Comparison of ENCODE assay signal across 22 cellular contexts in the genomic region with DNA sequence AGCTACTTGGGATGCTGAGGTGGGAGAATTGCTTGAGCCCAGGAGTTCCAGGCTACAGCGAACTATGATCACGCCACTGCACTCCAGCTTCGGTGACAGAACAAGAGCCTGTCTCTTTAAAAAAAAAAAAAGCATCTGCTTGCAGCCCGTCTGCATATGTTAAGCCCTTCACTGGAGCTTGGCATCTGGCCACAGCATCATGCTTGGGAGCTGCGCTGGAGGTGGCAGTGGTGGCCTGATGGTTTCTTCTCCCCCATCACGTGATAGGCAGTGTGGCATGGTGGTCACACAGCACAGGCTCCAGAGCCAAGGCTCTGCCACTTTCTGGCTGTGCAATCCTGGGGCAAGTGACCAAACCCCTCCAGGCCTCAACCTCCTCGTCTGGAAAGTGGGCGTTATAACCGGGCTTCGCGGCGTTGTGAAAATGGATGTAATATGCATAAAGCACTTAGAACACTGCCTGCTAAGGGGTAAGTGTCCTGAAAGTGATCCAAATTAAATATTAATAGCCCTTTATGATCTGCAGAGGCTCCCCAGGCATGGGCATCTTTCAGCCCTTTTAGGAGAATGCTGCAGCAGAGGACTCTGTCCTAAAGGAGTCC. TPM values are rescaled to one million over a fixed set of nuclear protein-coding genes. Genes with fewer than 3 reads are reported as not detected.
DNase-seq lines count a peak whose midpoint lies in the region; ATAC-seq, FAIRE-seq and TF ChIP-seq lines count a peak whose summit lies in the region.
"Had no signal": no experiment of that assay in that cellular context is flagged by ENCODE, and none has a peak within 500 bp of the region (broad histone marks: within the 10 kb centered on the region; RNA-seq: fewer than 3 reads in every experiment).

No MANE protein-coding gene starts in this region.

- no peak for ATAC-seq in K562
- ATAC-seq in GM18498 (IDR thresholded peaks at IDR 0.05; ENCODE audit: unreplicated experiment): no peak
- ATAC-seq: activated CD4-positive, CD25-positive, alpha-beta regulatory T cell treated with anti-CD3 and anti-CD28 coated beads, Interleukin-2, amount 50 U/mL, for 24 hours; GM12878; HCT116; stimulated activated memory B cell treated with anti-CD40 and anti-IgM and Interleukin-4, amounts not matched to agents 10 μg/mL and 1 μg/mL and 100 μg/mL, for 72 hours had no signal

- H3K27ac ChIP-seq in K562 (ENCODE audit: extremely low read depth, low read depth, low read length) (no peak overlapping the region), testis (peak overlapping the region in 1 of 2 donors; percentile 28)
- H3K27ac ChIP-seq: KMS-11 had no signal

- H3K9ac ChIP-seq in K562 (ENCODE audit: insufficient read depth in 1 of 2, low read depth in 2 of 2, low read length in 2 of 2): peak overlapping the region in 1 of 2 experiments; percentile 59; a peak in 1 of 4 replicates
- H3K9ac ChIP-seq: KMS-11 had no signal

- H3K27me3 Mint-ChIP-seq in CD14-positive monocyte (ENCODE audit: low read depth in 3 of 3): no peaks in the 10 kb centered on the region
- H3K27me3 Mint-ChIP-seq: stimulated activated memory B cell treated with anti-CD40 and anti-IgM and Interleukin-4, amounts not matched to agents 10 μg/mL and 1 μg/mL and 100 μg/mL, for 72 hours had no signal

- no peak for FAIRE-seq in K562 (lab: Jason Lieb, UNC)
- FAIRE-seq in GM12891 (lab: Jason Lieb, UNC): no peak
- FAIRE-seq: GM12878 had no signal

- peaks cover 4% of the 10 kb centered on the region for H3K4me1 Mint-ChIP-seq in CD14-positive monocyte
- H3K4me1 Mint-ChIP-seq: stimulated activated memory B cell treated with anti-CD40 and anti-IgM and Interleukin-4, amounts not matched to agents 10 μg/mL and 1 μg/mL and 100 μg/mL, for 72 hours had no signal

- H3K36me3 Mint-ChIP-seq in CD14-positive monocyte: peaks cover 75 to 91% of the 10 kb centered on the region in 2 donors

- H3K4me3 ChIP-seq in K562 (no peak overlapping the region), testis (no peak overlapping the region)
- H3K4me3 ChIP-seq: GM12878 had no signal

- DNase-seq in CD14-positive monocyte (ENCODE audit: low spot score): no peak
- peak; percentile 34 for DNase-seq in EH (ENCODE audit: low read depth)
- peak; percentile 60 for DNase-seq in NCI-H2227 (lab: John Stamatoyannopoulos, UW; ENCODE audit: unreplicated experiment)
- DNase-seq in K562 (ENCODE audit: extremely low read depth in 1 of 4, low spot score in 3 of 4): no peak
- DNase-seq in testis: no peak
- no peak for DNase-seq in GM12891 (ENCODE audit: insufficient read length, low spot score)
- no peak for DNase-seq in foreskin melanocyte
- DNase-seq: activated gamma-delta T cell treated with Interleukin-2 at 50 U/mL for 16 hours, AML-193, aorta, EL, kidney glomerular epithelial cell, midbrain had no signal

- H3K4me3 Mint-ChIP-seq in CD14-positive monocyte: no peak overlapping the region
- H3K4me3 Mint-ChIP-seq: stimulated activated memory B cell treated with anti-CD40 and anti-IgM and Interleukin-4, amounts not matched to agents 10 μg/mL and 1 μg/mL and 100 μg/mL, for 72 hours; T-helper 1 cell treated with Interleukin-12 subunit alpha and Interleukin-12 subunit beta and Interleukin-4 antibody, amounts not matched to agents 30 μg/mL and 1 μg/mL, for 36 hours had no signal

- TF ChIP-seq POLR2A in K562 (conservative IDR thresholded peaks at IDR 0.05) (no peak), testis (IDR thresholded peaks at IDR 0.05) (no peak), GM12891 (IDR thresholded peaks at IDR 0.05; ENCODE audit: low read depth, low read length) (no peak)

- BruUV-seq in K562 (replicated peaks; lab: Mats Ljungman, UMichigan): no TSS peak

- no peaks in the 10 kb centered on the region for H3K9me3 ChIP-seq in K562 (replicated peaks; ENCODE audit: control insufficient read depth, insufficient read depth, low read depth, low read length)
- H3K9me3 ChIP-seq in testis: no peaks in the 10 kb centered on the region

- H2AFZ ChIP-seq in K562 (ENCODE audit: low read depth, low read length): no peak overlapping the region

- no peaks in the 10 kb centered on the region for H3K27me3 ChIP-seq in K562 (ENCODE audit: control insufficient read depth in 2 of 2, insufficient read depth in 2 of 2, low read length in 2 of 2)
- no peaks in the 10 kb centered on the region for H3K27me3 ChIP-seq in testis

- TF ChIP-seq EP300 in K562 (IDR thresholded peaks at IDR 0.05; ENCODE audit: low read length): no peak

- 82% methylated on average over 11 of the region's 12 CpGs for WGBS in K562 (ENCODE audit: insufficient coverage, low coverage, missing lambda C conversion rate)
- WGBS in testis, 2 donors: 70 to 75% methylated on average over 12 of the region's 12 CpGs

- H3K9me3 Mint-ChIP-seq in CD14-positive monocyte: no peaks in the 10 kb centered on the region
- H3K9me3 Mint-ChIP-seq: stimulated activated memory B cell treated with anti-CD40 and anti-IgM and Interleukin-4, amounts not matched to agents 10 μg/mL and 1 μg/mL and 100 μg/mL, for 72 hours; T-helper 1 cell treated with Interleukin-12 subunit alpha and Interleukin-12 subunit beta and Interleukin-4 antibody, amounts not matched to agents 30 μg/mL and 1 μg/mL, for 36 hours had no signal

- TF ChIP-seq RAD21 in K562 (CRISPR knock-in tag; conservative IDR thresholded peaks at IDR 0.05 in 1 of 2, IDR thresholded peaks at IDR 0.05 in 1 of 2): no peak

- H3K9me1 ChIP-seq in K562 (ENCODE audit: control insufficient read depth, insufficient read depth, low read length): no peaks in the 10 kb centered on the region

- intact Hi-C loops in CD14-positive monocyte (cut with micrococcal nuclease): no loop called here
- intact Hi-C loops in K562 (cut with micrococcal nuclease): no loop called here
- intact Hi-C loops in testis (cut with DNase I; ENCODE audit: low total_unique reads): no loop called here

- in situ Hi-C loops in K562 (cut with MboI): no loop called here

- H3K4me1 ChIP-seq in K562 (replicated peaks in 1 of 2; ENCODE audit: control insufficient read depth in 2 of 2, insufficient read depth in 2 of 2, low read length in 2 of 2) (peaks cover 17 to 30% of the 10 kb centered on the region in 2 experiments; a peak in 4 of 5 replicates), testis (peaks cover 32% of the 10 kb centered on the region)

- H4K20me1 ChIP-seq in K562 (replicated peaks; ENCODE audit: control insufficient read depth, insufficient read depth, low read length): no peaks in the 10 kb centered on the region

- CTCF ChIA-PET in K562 (lab: Yijun Ruan, JAX; ENCODE audit: low intra/inter-chr PET ratio): no interaction called here

- H3K79me2 ChIP-seq in K562 (ENCODE audit: control insufficient read depth, insufficient read depth, low read length): no peaks in the 10 kb centered on the region

- peak overlapping the region in 4 of 7 donors; percentile 15 to 49 (median 44) for H3K27ac Mint-ChIP-seq in CD14-positive monocyte
- H3K27ac Mint-ChIP-seq: stimulated activated memory B cell treated with anti-CD40 and anti-IgM and Interleukin-4, amounts not matched to agents 10 μg/mL and 1 μg/mL and 100 μg/mL, for 72 hours; T-helper 1 cell treated with Interleukin-12 subunit alpha and Interleukin-12 subunit beta and Interleukin-4 antibody, amounts not matched to agents 30 μg/mL and 1 μg/mL, for 36 hours had no signal

- no peak for TF ChIP-seq CTCF in CD14-positive monocyte (IDR thresholded peaks at IDR 0.05)
- no peak for TF ChIP-seq CTCF in K562 (IDR thresholded peaks at IDR 0.05 in 2 of 3, conservative IDR thresholded peaks at IDR 0.05 in 1 of 3; ENCODE audit: insufficient read depth in 2 of 3, low read depth in 1 of 3, low read length in 3 of 3)
- TF ChIP-seq CTCF in testis (IDR thresholded peaks at IDR 0.05): no peak

- H3K36me3 ChIP-seq in K562 (ENCODE audit: control insufficient read depth, insufficient read depth, low read length) (peaks cover 51% of the 10 kb centered on the region), testis (ENCODE audit: low read depth, missing control alignments) (no peaks in the 10 kb centered on the region)

- H3K4me2 ChIP-seq in K562 (ENCODE audit: insufficient read depth, low read length): no peak overlapping the region
- H3K4me2 ChIP-seq: KMS-11 had no signal

- POLR2A ChIA-PET in K562 (lab: Yijun Ruan, JAX): interaction anchor here (0.6 to 2.3 kb wide), 4 partner anchors 10 to 33 kb away, joined by 3 to 5 read pairs (median 4); no protein-coding TSS in a partner anchor

RNA-seq across cellular contexts. Expression of a gene that starts 24.4 kb away (rescaled TPM):
- under 1 TPM; 0.59 to 0.69 TPM for polyA plus RNA-seq in CD14-positive monocyte
- total RNA-seq in K562 (2011; cell fraction: chromatin; rRNA removed; ENCODE audit: low replicate concordance): 37.2 and 76.7 TPM in 2 replicates
- 24.3 TPM in 2 replicates for total RNA-seq in K562 (2011; cell fraction: nucleolus; rRNA removed)
- total RNA-seq in K562 (2011; cell fraction: nucleoplasm; rRNA removed): 26.7 and 28.1 TPM in 2 replicates
- total RNA-seq in K562 (2014; rRNA removed): 7.9 and 8.6 TPM in 2 replicates
- total RNA-seq in K562 (2014; rRNA removed; fragmentation: Illumina TruSeq; extraction: Trizol): 6.7 and 6.8 TPM in 2 replicates
- total RNA-seq in K562 (2015; rRNA removed; fragmentation: Illumina TruSeq; extraction: Trizol): 4.2 and 5.2 TPM in 2 replicates
- total RNA-seq in K562 (2021): 24.8 and 29.4 TPM in 2 replicates
- polyA plus RNA-seq in K562 (2011; rRNA removed): 9.5 and 11.1 TPM in 2 replicates
- polyA plus RNA-seq in K562 (2011; cell fraction: cytosol; rRNA removed): 4.4 and 6.2 TPM in 2 replicates
- 9.6 and 10.2 TPM in 2 replicates for polyA plus RNA-seq in K562 (2011; cell fraction: nucleus; rRNA removed)
- 15.2 and 27.5 TPM in 2 replicates for polyA plus RNA-seq in K562 (2012)
- 18.4 and 24.5 TPM in 2 replicates for polyA plus RNA-seq in K562 (2014; fragmentation: Illumina TruSeq; extraction: Trizol)
- polyA plus RNA-seq in K562 (2014; fragmentation: Nextera tagmentation; extraction: Ambion mirVana): under 1 TPM; 0.52 to 0.96 TPM
- 7.4 and 12.7 TPM in 2 replicates for polyA plus RNA-seq in K562 (2014; rRNA removed)
- polyA minus RNA-seq in K562 (2011; rRNA and poly(A)+ RNA removed): 16.3 and 17.7 TPM in 2 replicates
- polyA minus RNA-seq in K562 (2011; cell fraction: cytosol; rRNA and poly(A)+ RNA removed): 11.7 and 21.8 TPM in 2 replicates
- 5.0 and 5.4 TPM in 2 replicates for polyA minus RNA-seq in K562 (2011; cell fraction: nucleus; rRNA and poly(A)+ RNA removed)
- 100 to 1,000 TPM; 197 to 200 TPM for total RNA-seq in testis
- 114 TPM for polyA plus RNA-seq in testis (ENCODE audit: insufficient read depth, low read depth, low replicate concordance)
- polyA plus RNA-seq in GM12891 (2012; ENCODE audit: low read depth, missing spikeins): 10.7 TPM

RNA-seq across cellular contexts. Expression of a gene that starts 30.3 kb away (rescaled TPM):
- polyA plus RNA-seq in CD14-positive monocyte: not detected
- total RNA-seq in K562 (2011; cell fraction: chromatin; rRNA removed; ENCODE audit: low replicate concordance): 2.7 and 12.8 TPM in 2 replicates
- total RNA-seq in K562 (2011; cell fraction: nucleolus; rRNA removed): 14.5 and 16.8 TPM in 2 replicates
- 5.2 and 5.7 TPM in 2 replicates for total RNA-seq in K562 (2011; cell fraction: nucleoplasm; rRNA removed)
- total RNA-seq in K562 (2014; rRNA removed): 12.3 and 13.3 TPM in 2 replicates
- 0.96 and 1.3 TPM in 2 replicates for total RNA-seq in K562 (2014; rRNA removed; fragmentation: Illumina TruSeq; extraction: Trizol)
- total RNA-seq in K562 (2015; rRNA removed; fragmentation: Illumina TruSeq; extraction: Trizol): 2.0 and 2.1 TPM in 2 replicates
- total RNA-seq in K562 (2021): 15.5 and 19.0 TPM in 2 replicates
- polyA plus RNA-seq in K562 (2011; rRNA removed): 3.1 and 6.0 TPM in 2 replicates
- 4.1 and 21.2 TPM in 2 replicates for polyA plus RNA-seq in K562 (2011; cell fraction: cytosol; rRNA removed)
- 7.5 and 31.6 TPM in 2 replicates for polyA plus RNA-seq in K562 (2011; cell fraction: nucleus; rRNA removed)
- polyA plus RNA-seq in K562 (2012): 14.4 and 19.7 TPM in 2 replicates
- polyA plus RNA-seq in K562 (2014; fragmentation: Illumina TruSeq; extraction: Trizol): 2.4 and 7.8 TPM in 2 replicates
- polyA plus RNA-seq in K562 (2014; fragmentation: Nextera tagmentation; extraction: Ambion mirVana): under 1 TPM; 0.31 to 0.34 TPM
- 6.1 and 6.7 TPM in 2 replicates for polyA plus RNA-seq in K562 (2014; rRNA removed)
- 0.96 and 2.0 TPM in 2 replicates for polyA minus RNA-seq in K562 (2011; rRNA and poly(A)+ RNA removed)
- polyA minus RNA-seq in K562 (2011; cell fraction: cytosol; rRNA and poly(A)+ RNA removed): 10.7 and 11.2 TPM in 2 replicates
- 4.7 and 8.8 TPM in 2 replicates for polyA minus RNA-seq in K562 (2011; cell fraction: nucleus; rRNA and poly(A)+ RNA removed)
- total RNA-seq in testis: 10 to 100 TPM; 29.5 to 30.2 TPM
- polyA plus RNA-seq in testis (ENCODE audit: insufficient read depth, low read depth, low replicate concordance): 7.4 TPM
- 0.14 TPM for polyA plus RNA-seq in GM12891 (2012; ENCODE audit: low read depth, missing spikeins)
- total RNA-seq: GM12878, NCI-H460 had no signal
- polyA plus RNA-seq: GM12878 had no signal

RNA-seq across cellular contexts. Expression of a gene that starts 47.2 kb away (rescaled TPM):
- polyA plus RNA-seq in CD14-positive monocyte: under 1 TPM; 0.17 to 0.50 TPM
- not detected in 2 replicates for total RNA-seq in K562 (2011; cell fraction: chromatin; rRNA removed; ENCODE audit: low replicate concordance)
- total RNA-seq in K562 (2011; cell fraction: nucleolus; rRNA removed): not detected in 2 replicates
- total RNA-seq in K562 (2011; cell fraction: nucleoplasm; rRNA removed): not detected in 2 replicates
- total RNA-seq in K562 (2014; rRNA removed): not detected in 2 replicates
- total RNA-seq in K562 (2014; rRNA removed; fragmentation: Illumina TruSeq; extraction: Trizol): not detected in 2 replicates
- total RNA-seq in K562 (2015; rRNA removed; fragmentation: Illumina TruSeq; extraction: Trizol): 0.14 and 0.15 TPM in 2 replicates
- total RNA-seq in K562 (2021): 0.09 and 0.11 TPM in 2 replicates
- 0.47 TPM in 1 of 2 replicates, not detected in the other for polyA plus RNA-seq in K562 (2011; rRNA removed)
- polyA plus RNA-seq in K562 (2011; cell fraction: cytosol; rRNA removed): 0.22 and 0.62 TPM in 2 replicates
- 0.10 and 0.70 TPM in 2 replicates for polyA plus RNA-seq in K562 (2011; cell fraction: nucleus; rRNA removed)
- 0.13 and 0.30 TPM in 2 replicates for polyA plus RNA-seq in K562 (2012)
- polyA plus RNA-seq in K562 (2014; fragmentation: Illumina TruSeq; extraction: Trizol): not detected in 2 replicates
- polyA plus RNA-seq in K562 (2014; fragmentation: Nextera tagmentation; extraction: Ambion mirVana): under 1 TPM; 0.06 TPM
- 0.08 and 0.17 TPM in 2 replicates for polyA plus RNA-seq in K562 (2014; rRNA removed)
- 0.18 TPM in 1 of 2 replicates, not detected in the other for polyA minus RNA-seq in K562 (2011; rRNA and poly(A)+ RNA removed)
- polyA minus RNA-seq in K562 (2011; cell fraction: cytosol; rRNA and poly(A)+ RNA removed): not detected in 2 replicates
- 0.33 TPM in 1 of 2 replicates, not detected in the other for polyA minus RNA-seq in K562 (2011; cell fraction: nucleus; rRNA and poly(A)+ RNA removed)
- 10 to 100 TPM; 16.5 to 22.4 TPM for total RNA-seq in testis
- 61.1 TPM for polyA plus RNA-seq in testis (ENCODE audit: insufficient read depth, low read depth, low replicate concordance)
- polyA plus RNA-seq in GM12891 (2012; ENCODE audit: low read depth, missing spikeins): 0.13 TPM
- total RNA-seq: aorta, dermis microvascular lymphatic vessel endothelial cell, NCI-H460 had no signal

Comparison
In these comparisons a context has a peak if more than half of its experiments do, and no peak if none do; other contexts are left out.
1. DNase-seq: peak in EH (single experiment) and NCI-H2227 (single experiment); none in CD14-positive monocyte (single experiment), K562 (0 of 4), testis (single experiment), GM12891 (single experiment) and foreskin melanocyte (single experiment).
2. RNA of a gene that starts 47.2 kb away (polyA plus RNA-seq): 61.1 TPM in testis (single experiment); 0.17 to 0.50 TPM in CD14-positive monocyte and 0.06 to 0.70 TPM in K562; every median in the first group is over 10 times any median in the second.